In the genomic region with DNA sequence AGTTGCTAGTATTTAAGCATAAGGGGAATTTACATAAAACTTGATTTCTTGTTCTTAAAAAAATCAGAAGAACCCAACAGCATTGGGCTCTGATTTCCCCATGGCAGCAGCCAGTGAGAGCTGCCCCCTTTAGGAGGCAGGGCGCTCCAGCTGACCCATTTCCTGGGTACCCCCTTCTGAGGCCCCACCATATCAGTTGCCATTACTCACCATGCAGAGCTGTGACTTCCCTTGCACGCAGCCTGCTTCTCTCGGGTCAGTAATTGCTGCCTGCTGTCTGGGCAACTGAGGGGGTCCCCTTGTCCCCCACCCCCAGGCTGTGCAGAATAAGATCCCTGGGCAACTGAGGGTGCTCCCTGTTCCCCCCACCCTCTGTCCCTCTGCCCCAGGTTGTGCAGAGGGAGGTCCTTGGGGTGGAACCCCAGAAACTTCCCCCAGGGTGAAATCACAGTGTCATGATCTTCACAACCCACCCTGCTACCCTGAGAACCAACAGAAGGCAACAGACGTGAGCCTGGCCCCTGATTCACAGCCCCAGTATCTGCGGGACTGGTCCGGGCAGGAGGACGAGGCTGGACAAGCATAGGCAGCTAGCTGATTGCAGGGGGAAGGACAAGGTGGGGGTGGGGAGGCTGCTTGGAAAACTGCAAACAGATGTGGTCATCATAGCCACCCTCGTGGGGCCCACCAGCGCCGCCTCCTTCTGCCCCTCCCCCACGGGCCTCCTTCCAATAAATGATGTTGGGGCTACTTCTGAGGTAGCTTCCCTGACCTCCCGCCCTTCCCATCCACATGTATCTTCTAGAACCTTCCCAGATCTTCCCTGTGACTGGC, we compare ENCODE assay signal across 13 cellular contexts. TPM values are rescaled to one million over a fixed set of nuclear protein-coding genes. Genes with fewer than 3 reads are reported as not detected.
A peak's percentile ranks its signal among the peaks of the same experiment; 100 is the strongest.
DNase-seq lines count a peak whose midpoint lies in the region; ATAC-seq and TF ChIP-seq lines count a peak whose summit lies in the region.
"Had no signal": no experiment of that assay in that cellular context is flagged by ENCODE, and none has a peak within 500 bp of the region (broad histone marks: within the 10 kb centered on the region; RNA-seq: fewer than 3 reads in every experiment).

No MANE protein-coding gene starts in this region.

- peaks cover 25% of the 10 kb centered on the region for H3K4me1 Mint-ChIP-seq in GM23338
- peaks cover 42% of the 10 kb centered on the region for H3K4me1 Mint-ChIP-seq in glutamatergic neuron (ENCODE audit: low read depth, unreplicated experiment)
- H3K4me1 Mint-ChIP-seq: CD4-positive, CD25-positive, alpha-beta regulatory T cell had no signal

- H3K36me3 Mint-ChIP-seq in GM23338 (ENCODE audit: low read depth) (no peaks in the 10 kb centered on the region), glutamatergic neuron (ENCODE audit: unreplicated experiment) (no peaks in the 10 kb centered on the region)
- H3K36me3 Mint-ChIP-seq: CD4-positive, CD25-positive, alpha-beta regulatory T cell had no signal

- H3K4me3 ChIP-seq in GM23338 (no peak overlapping the region), gastrocnemius medialis (no peak overlapping the region), Karpas-422 (ENCODE audit: low read length) (no peak overlapping the region)

- H3K4me2 ChIP-seq in GM23338 (peak overlapping the region; percentile 69; the same call in 1 of the 2 replicates), Karpas-422 (ENCODE audit: low read depth, low read length, poor library complexity, severe bottlenecking) (no peak overlapping the region)

- H3F3A ChIP-seq in GM23338 (replicated peaks; ENCODE audit: low read depth), result no peaks in the 10 kb centered on the region; the same call in 1 of the 2 replicates

- ATAC-seq in GM23338, result no peak; the same call in 1 of the 3 replicates
- peak in 1 of 2 donors; percentile 43 for ATAC-seq in gastrocnemius medialis
- ATAC-seq in GM18861 (IDR thresholded peaks at IDR 0.05; ENCODE audit: unreplicated experiment), result no peak
- no peak for ATAC-seq in GM19328 (IDR thresholded peaks at IDR 0.05; ENCODE audit: unreplicated experiment)
- ATAC-seq: stimulated activated naive CD8-positive, alpha-beta T cell treated with anti-CD3 and anti-CD28 coated beads, Interleukin-15, Interleukin-2, amounts not matched to agents 100 U/mL and 50 U/mL, for 24 hours had no signal

- in situ Hi-C loops in gastrocnemius medialis (cut with MboI; ENCODE audit: low sequenced_read_pairs in 4 of 4), result no loop called here

- H4K20me1 ChIP-seq in GM23338 (replicated peaks; ENCODE audit: insufficient read depth), result no peaks in the 10 kb centered on the region
- H4K20me1 ChIP-seq in Karpas-422 (ENCODE audit: insufficient read depth, low read depth, low read length), result no peaks in the 10 kb centered on the region

- H3K36me3 ChIP-seq in GM23338 (ENCODE audit: insufficient read depth), result no peaks in the 10 kb centered on the region
- no peaks in the 10 kb centered on the region for H3K36me3 ChIP-seq in gastrocnemius medialis
- H3K36me3 ChIP-seq in Karpas-422 (ENCODE audit: insufficient read depth, low read length), result no peaks in the 10 kb centered on the region

- TF ChIP-seq POLR2A in gastrocnemius medialis (IDR thresholded peaks at IDR 0.05), result no peak

- intact Hi-C loops in gastrocnemius medialis (cut with DNase I; ENCODE audit: low total_unique reads), result no loop called here

- peaks cover 24% of the 10 kb centered on the region for H3K4me1 ChIP-seq in GM23338 (ENCODE audit: insufficient read depth)
- no peaks in the 10 kb centered on the region for H3K4me1 ChIP-seq in gastrocnemius medialis
- H3K4me1 ChIP-seq in Karpas-422 (ENCODE audit: low read length), result no peaks in the 10 kb centered on the region

- H3K9ac ChIP-seq in Karpas-422 (ENCODE audit: low read length), result no peak overlapping the region

- no peaks in the 10 kb centered on the region for H3K9me2 ChIP-seq in GM23338 (ENCODE audit: insufficient read depth)
- no peaks in the 10 kb centered on the region for H3K9me2 ChIP-seq in Karpas-422 (replicated peaks; ENCODE audit: insufficient read depth, low read length)

- H3K27me3 Mint-ChIP-seq in GM23338 (ENCODE audit: insufficient read depth, low read depth, poor library complexity) (peaks cover 19% of the 10 kb centered on the region), glutamatergic neuron (ENCODE audit: unreplicated experiment) (peaks cover 8% of the 10 kb centered on the region)

- no peaks in the 10 kb centered on the region for H3K9me3 ChIP-seq in gastrocnemius medialis
- H3K9me3 ChIP-seq in Karpas-422 (ENCODE audit: low read length), result no peaks in the 10 kb centered on the region

- H3K9me3 Mint-ChIP-seq in GM23338 (no peaks in the 10 kb centered on the region; the same call in 2 of the 3 replicates), glutamatergic neuron (ENCODE audit: unreplicated experiment) (peaks cover 8% of the 10 kb centered on the region)
- H3K9me3 Mint-ChIP-seq: activated T-helper 1 cell treated with anti-CD3 and anti-CD28 coated beads, Interleukin-12 subunit alpha, Interleukin-12 subunit beta, Interleukin-2, Interleukin-4 antibody, amounts not matched to agents 30 ng/mL and 10 ng/mL and 1 ng/mL, durations not matched to agents 14 hours and 24 hours and 36 hours had no signal

- no peak for DNase-seq in GM23338 (ENCODE audit: low spot score)
- peak; percentile 62 for DNase-seq in amniotic epithelial cell (ENCODE audit: low read depth)
- no peak for DNase-seq in glutamatergic neuron
- DNase-seq in gastrocnemius medialis, result peak in 1 of 2 donors; percentile 62
- no peak for DNase-seq in effector CD8-positive, alpha-beta T cell (lab: John Stamatoyannopoulos, UW)
- DNase-seq in Karpas-422, result no peak
- DNase-seq: activated CD4-positive, alpha-beta T cell treated with anti-CD3 and anti-CD28 coated beads for 4 hours; anterior cingulate cortex; CD4-positive, CD25-positive, alpha-beta regulatory T cell; stimulated activated naive CD8-positive, alpha-beta T cell treated with anti-CD3 and anti-CD28 coated beads, Interleukin-15, Interleukin-2, amounts not matched to agents 100 U/mL and 50 U/mL, for 24 hours had no signal

- H3K27me3 ChIP-seq in GM23338 (ENCODE audit: insufficient read depth), result no peaks in the 10 kb centered on the region
- H3K27me3 ChIP-seq in gastrocnemius medialis, result no peaks in the 10 kb centered on the region
- H3K27me3 ChIP-seq in Karpas-422 (ENCODE audit: low read length), result no peaks in the 10 kb centered on the region

- H3K27ac Mint-ChIP-seq in GM23338 (no peak overlapping the region), glutamatergic neuron (ENCODE audit: unreplicated experiment) (peak overlapping the region; percentile 57)
- H3K27ac Mint-ChIP-seq: activated T-helper 1 cell treated with anti-CD3 and anti-CD28 coated beads, Interleukin-12 subunit alpha, Interleukin-12 subunit beta, Interleukin-2, Interleukin-4 antibody, amounts not matched to agents 30 ng/mL and 10 ng/mL and 1 ng/mL, durations not matched to agents 14 hours and 24 hours and 36 hours; CD4-positive, CD25-positive, alpha-beta regulatory T cell had no signal

- TF ChIP-seq CTCF in GM23338 (conservative IDR thresholded peaks at IDR 0.05; ENCODE audit: low read depth in 2 of 2), result no peak
- no peak for TF ChIP-seq CTCF in glutamatergic neuron (IDR thresholded peaks at IDR 0.05; ENCODE audit: partially characterized antibody, unreplicated experiment)
- no peak for TF ChIP-seq CTCF in gastrocnemius medialis (IDR thresholded peaks at IDR 0.05 in 4 of 5, conservative IDR thresholded peaks at IDR 0.05 in 1 of 5)

- H3K79me2 ChIP-seq in GM23338 (replicated peaks; ENCODE audit: insufficient read depth), result no peaks in the 10 kb centered on the region
- no peaks in the 10 kb centered on the region for H3K79me2 ChIP-seq in Karpas-422 (ENCODE audit: low read length)

- H3K27ac ChIP-seq in GM23338 (ENCODE audit: low read depth), result no peak overlapping the region
- H3K27ac ChIP-seq in gastrocnemius medialis, result peak overlapping the region in 3 of 4 donors; percentile 21 to 41 (median 33)
- no peak overlapping the region for H3K27ac ChIP-seq in Karpas-422 (ENCODE audit: low read length)

- H3K4me3 Mint-ChIP-seq in GM23338, result no peak overlapping the region
- H3K4me3 Mint-ChIP-seq in glutamatergic neuron (ENCODE audit: unreplicated experiment), result peak overlapping the region; percentile 42
- H3K4me3 Mint-ChIP-seq: activated T-helper 1 cell treated with anti-CD3 and anti-CD28 coated beads, Interleukin-12 subunit alpha, Interleukin-12 subunit beta, Interleukin-2, Interleukin-4 antibody, amounts not matched to agents 30 ng/mL and 10 ng/mL and 1 ng/mL, durations not matched to agents 14 hours and 24 hours and 36 hours; CD4-positive, CD25-positive, alpha-beta regulatory T cell had no signal

- H2AFZ ChIP-seq in GM23338 (peak overlapping the region; percentile 78; the same call in 1 of the 2 replicates), Karpas-422 (ENCODE audit: low read length) (no peak overlapping the region)

TF ChIP-seq in GM23338, 12 proteins besides CTCF, POLR2A, EP300 and RAD21 (continues in another document):
- TF ChIP-seq STAT1 (IDR thresholded peaks at IDR 0.05; ENCODE audit: unreplicated experiment), result no peak

RNA-seq across cellular contexts. Expression of a gene that starts 12.0 kb away (rescaled TPM):
- 16.2 and 19.9 TPM in 2 replicates for total RNA-seq in GM23338 (2014; rRNA removed; shearing (Covaris generic))
- polyA plus RNA-seq in GM23338 (2016; fragmentation: Nextera tagmentation; extraction: Ambion mirVana), result 4.1 and 4.4 TPM in 2 replicates
- 124 TPM for total RNA-seq in glutamatergic neuron (ENCODE audit: unreplicated experiment)
- total RNA-seq in gastrocnemius medialis, result 10 to 100 TPM; 35.8 to 57.0 (median 47.1) TPM
- total RNA-seq in Karpas-422 (2014; rRNA removed; shearing (Covaris generic); ENCODE audit: low replicate concordance), result not detected in 2 replicates

Comparison
In these comparisons a context has a peak if more than half of its experiments do, and no peak if none do; other contexts are left out.
1. H3K27ac ChIP-seq: peak in gastrocnemius medialis (3 of 4); none in GM23338 (single experiment) and Karpas-422 (single experiment).
2. RNA of a gene that starts 12.0 kb away (total RNA-seq): 124 TPM in glutamatergic neuron (single experiment), 35.8 to 57.0 TPM in gastrocnemius medialis and 16.2 to 19.9 TPM in GM23338; not detected in Karpas-422; every median in the first group is over 10 times any median in the second.